Comparison of ENCODE assay signal across 8 cellular contexts in the genomic region with DNA sequence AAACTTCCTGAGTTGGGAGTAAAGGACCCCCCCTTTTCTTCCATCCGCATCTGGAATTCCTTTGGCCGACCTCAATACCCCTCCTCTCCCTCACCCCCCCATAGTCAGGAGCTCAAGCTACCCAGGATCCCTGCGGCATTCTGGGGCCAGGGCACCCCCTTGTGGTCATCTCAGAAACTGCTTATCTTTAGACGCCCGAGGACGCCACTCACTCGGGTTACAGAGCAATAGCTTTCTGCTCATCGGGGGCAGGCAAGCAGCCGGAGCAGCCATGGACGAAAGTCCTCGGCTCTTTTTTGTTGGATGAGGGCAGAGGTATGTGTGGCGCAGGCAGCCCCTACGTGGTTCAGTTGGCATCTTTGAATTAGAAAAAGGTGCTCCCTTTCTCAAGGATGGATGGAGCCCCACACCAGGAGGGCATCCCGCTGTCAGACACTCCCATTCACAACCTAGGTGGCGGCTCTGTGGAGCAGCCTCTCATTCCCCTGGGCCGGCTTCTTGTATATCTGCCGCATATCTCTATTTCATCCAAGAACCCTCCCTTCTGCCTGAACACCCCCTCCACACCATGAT. TPM values are rescaled to one million over a fixed set of nuclear protein-coding genes. Genes with fewer than 3 reads are reported as not detected.
A peak's percentile ranks its signal among the peaks of the same experiment; 100 is the strongest.
DNase-seq lines count a peak whose midpoint lies in the region; ATAC-seq and TF ChIP-seq lines count a peak whose summit lies in the region.

No MANE protein-coding gene starts in this region.

- H2AFZ ChIP-seq in PC-9 (no peak overlapping the region), neural cell (ENCODE audit: low read depth, low read length) (no peak overlapping the region)

- no peaks in the 10 kb centered on the region for H3K9me3 Mint-ChIP-seq in activated T-helper 2 cell treated with anti-CD3 and anti-CD28 coated beads, Interferon-gamma antibody, Interleukin-2, Interleukin-4, amounts not matched to agents 10 μg/mL and 5 μg/mL and 100 μg/mL, durations not matched to agents 14 hours and 24 hours and 36 hours

- peaks cover 38% of the 10 kb centered on the region for H3K4me1 Mint-ChIP-seq in activated T-helper 2 cell treated with anti-CD3 and anti-CD28 coated beads, Interferon-gamma antibody, Interleukin-2, Interleukin-4, amounts not matched to agents 10 μg/mL and 5 μg/mL and 100 μg/mL, durations not matched to agents 14 hours and 24 hours and 36 hours (ENCODE audit: low read depth)

- POLR2A ChIA-PET in PC-9 (lab: Charles Lee; ENCODE audit: unreplicated experiment) = interaction anchor here (0.5 to 0.8 kb wide), 4 partner anchors 15 to 322 kb away, joined by 6 to 56 read pairs (median 32); no protein-coding TSS in a partner anchor

- H3K27ac ChIP-seq in PC-9 (no peak overlapping the region), neural cell (ENCODE audit: low read length) (no peak overlapping the region), tibial nerve (peak overlapping the region; percentile 7 to 97 (median 61))

- DNase-seq in COR-L47 (lab: John Stamatoyannopoulos, UW) (peak; percentile 19), PC-9 (peak; percentile 58 to 63), fibroblast of villous mesenchyme (ENCODE audit: low read depth) (no peak), tibial nerve (ENCODE audit: low spot score in 2 of 2) (peak; percentile 52 to 79)
- peak; percentile 59 for DNase-seq in activated T-helper 2 cell treated with anti-CD3 and anti-CD28 coated beads, Interferon-gamma antibody, Interleukin-2, Interleukin-4, amounts not matched to agents 10 μg/mL and 5 μg/mL and 100 μg/mL, durations not matched to agents 14 hours and 24 hours and 36 hours (ENCODE audit: low spot score)

- H3K27ac Mint-ChIP-seq in activated T-helper 2 cell treated with anti-CD3 and anti-CD28 coated beads, Interferon-gamma antibody, Interleukin-2, Interleukin-4, amounts not matched to agents 10 μg/mL and 5 μg/mL and 100 μg/mL, durations not matched to agents 14 hours and 24 hours and 36 hours = no peak overlapping the region

- no peak for TF ChIP-seq EP300 in neural cell (conservative IDR thresholded peaks at IDR 0.05; ENCODE audit: poor library complexity, severe bottlenecking)
- no peak for TF ChIP-seq EP300 in tibial nerve (IDR thresholded peaks at IDR 0.05)

- CTCF ChIA-PET in PC-9 (lab: Charles Lee) = interaction anchor here (0.5 to 1.8 kb wide), 20 partner anchors 10 to 770 kb away, joined by 3 to 28 read pairs (median 4); a partner anchor contains a TSS

- H3K36me3 Mint-ChIP-seq in activated T-helper 2 cell treated with anti-CD3 and anti-CD28 coated beads, Interferon-gamma antibody, Interleukin-2, Interleukin-4, amounts not matched to agents 10 μg/mL and 5 μg/mL and 100 μg/mL, durations not matched to agents 14 hours and 24 hours and 36 hours (ENCODE audit: low read depth) = peaks cover 19% of the 10 kb centered on the region

- H3F3A ChIP-seq in PC-9 (ENCODE audit: insufficient read depth, low read depth) = peaks cover 25% of the 10 kb centered on the region; the same call in 1 of the 2 replicates
- H3F3A ChIP-seq in neural cell (ENCODE audit: insufficient read depth, low read length, poor library complexity, severe bottlenecking) = no peaks in the 10 kb centered on the region

- intact Hi-C loops in PC-9 (cut with micrococcal nuclease; ENCODE audit: unreplicated experiment) = loop anchor here (1.0 to 5.0 kb wide), 2 partner anchors 236 to 411 kb away; a partner anchor contains a TSS
- intact Hi-C loops in activated T-helper 2 cell treated with anti-CD3 and anti-CD28 coated beads, Interferon-gamma antibody, Interleukin-2, Interleukin-4, amounts not matched to agents 10 μg/mL and 5 μg/mL and 100 μg/mL, durations not matched to agents 14 hours and 24 hours and 36 hours (cut with micrococcal nuclease) = no loop called here

- H3K79me2 ChIP-seq in PC-9 (ENCODE audit: low read depth) = peaks cover 19% of the 10 kb centered on the region
- H3K79me2 ChIP-seq in neural cell (replicated peaks; ENCODE audit: insufficient read depth, low read length) = peaks cover 6% of the 10 kb centered on the region

- TF ChIP-seq POLR2A in tibial nerve (IDR thresholded peaks at IDR 0.05) = no peak

- TF ChIP-seq CTCF in PC-9 (conservative IDR thresholded peaks at IDR 0.05) (peak; percentile 94), fibroblast of villous mesenchyme (IDR thresholded peaks at IDR 0.05; ENCODE audit: insufficient read depth, low read depth, low read length) (peak; percentile 91), neural cell (IDR thresholded peaks at IDR 0.05; ENCODE audit: poor library complexity, severe bottlenecking) (peak; percentile 90), tibial nerve (IDR thresholded peaks at IDR 0.05) (peak; percentile 73 to 89 (median 84))

- peaks cover 34% of the 10 kb centered on the region for H3K27me3 Mint-ChIP-seq in activated T-helper 2 cell treated with anti-CD3 and anti-CD28 coated beads, Interferon-gamma antibody, Interleukin-2, Interleukin-4, amounts not matched to agents 10 μg/mL and 5 μg/mL and 100 μg/mL, durations not matched to agents 14 hours and 24 hours and 36 hours (ENCODE audit: low read depth)

- H3K27me3 ChIP-seq in PC-9 (ENCODE audit: insufficient read depth, low read depth) (peaks cover 9% of the 10 kb centered on the region), neural cell (ENCODE audit: insufficient read depth, low read depth, low read length) (peaks cover 36% of the 10 kb centered on the region), tibial nerve (no peaks in the 10 kb centered on the region)

- ATAC-seq in HG03342 (IDR thresholded peaks at IDR 0.05; ENCODE audit: unreplicated experiment) (peak; percentile 29), GM19463 (IDR thresholded peaks at IDR 0.05; ENCODE audit: unreplicated experiment) (no peak)

- H3K4me1 ChIP-seq in PC-9 (replicated peaks; ENCODE audit: insufficient read depth) (peaks cover 16% of the 10 kb centered on the region), tibial nerve (peaks cover 0 to 74% (median 41%) of the 10 kb centered on the region in 4 donors)

- no peaks in the 10 kb centered on the region for H4K20me1 ChIP-seq in PC-9 (ENCODE audit: insufficient read depth)
- H4K20me1 ChIP-seq in neural cell (ENCODE audit: insufficient read depth) = no peaks in the 10 kb centered on the region

- peak; percentile 82 for TF ChIP-seq RAD21 in neural cell (conservative IDR thresholded peaks at IDR 0.05)

- H3K36me3 ChIP-seq in PC-9 (ENCODE audit: low read depth) (no peaks in the 10 kb centered on the region), neural cell (ENCODE audit: insufficient read depth, low read length) (no peaks in the 10 kb centered on the region), tibial nerve (peaks cover 0 to 23% (median 0%) of the 10 kb centered on the region in 3 donors)

- H3K9me2 ChIP-seq in PC-9 (ENCODE audit: insufficient read depth) (no peaks in the 10 kb centered on the region), neural cell (ENCODE audit: insufficient read depth, low read length) (no peaks in the 10 kb centered on the region)

- H3K4me2 ChIP-seq in PC-9 (no peak overlapping the region), neural cell (ENCODE audit: low read length) (no peak overlapping the region)

- no peak overlapping the region for H3K4me3 Mint-ChIP-seq in activated T-helper 2 cell treated with anti-CD3 and anti-CD28 coated beads, Interferon-gamma antibody, Interleukin-2, Interleukin-4, amounts not matched to agents 10 μg/mL and 5 μg/mL and 100 μg/mL, durations not matched to agents 14 hours and 24 hours and 36 hours (ENCODE audit: low read depth)

- H3K9me3 ChIP-seq in PC-9 (ENCODE audit: insufficient read depth, low read depth) = no peaks in the 10 kb centered on the region
- H3K9me3 ChIP-seq in neural cell (ENCODE audit: low read length) = no peaks in the 10 kb centered on the region
- no peaks in the 10 kb centered on the region for H3K9me3 ChIP-seq in tibial nerve

- WGBS in tibial nerve, 2 donors = 11 to 17% methylated on average over 17 of the region's 17 CpGs

- H3K4me3 ChIP-seq in PC-9 (no peak overlapping the region), fibroblast of villous mesenchyme (ENCODE audit: low read depth, low read length) (peak overlapping the region; percentile 43), neural cell (ENCODE audit: low read length) (peak overlapping the region; percentile 40), tibial nerve (peak overlapping the region in 1 of 4 donors; percentile 63)

- peak overlapping the region; percentile 34 for H3K9ac ChIP-seq in neural cell (ENCODE audit: low read length)

- BruUV-seq in PC-9 (replicated peaks; lab: Mats Ljungman, UMichigan) = no TSS peak

RNA-seq across cellular contexts. Expression of a gene that starts 2.3 kb away (rescaled TPM):
- total RNA-seq in PC-9 (2021) = not detected in 2 replicates
- not detected in 2 replicates for total RNA-seq in activated T-helper 2 cell treated with anti-CD3 and anti-CD28 coated beads, Interferon-gamma antibody, Interleukin-2, Interleukin-4, amounts not matched to agents 10 μg/mL and 5 μg/mL and 100 μg/mL, durations not matched to agents 14 hours and 24 hours and 36 hours
- 6.5 and 13.5 TPM in 2 replicates for total RNA-seq in fibroblast of villous mesenchyme
- polyA plus RNA-seq in neural cell = not detected in 2 replicates
- polyA minus RNA-seq in neural cell = not detected in 2 replicates
- 10 to 100 TPM; 12.5 to 55.2 (median 34.1) TPM for total RNA-seq in tibial nerve

RNA-seq across cellular contexts. Expression of a gene that starts 4.1 kb away (rescaled TPM):
- 55.0 and 64.3 TPM in 2 replicates for total RNA-seq in PC-9 (2021)
- 29.9 and 32.6 TPM in 2 replicates for total RNA-seq in activated T-helper 2 cell treated with anti-CD3 and anti-CD28 coated beads, Interferon-gamma antibody, Interleukin-2, Interleukin-4, amounts not matched to agents 10 μg/mL and 5 μg/mL and 100 μg/mL, durations not matched to agents 14 hours and 24 hours and 36 hours
- 5.2 and 5.8 TPM in 2 replicates for total RNA-seq in fibroblast of villous mesenchyme
- polyA plus RNA-seq in neural cell = 1.9 and 2.6 TPM in 2 replicates
- polyA minus RNA-seq in neural cell = 3.9 and 4.1 TPM in 2 replicates
- total RNA-seq in tibial nerve = 10 to 100 TPM; 13.8 to 19.2 (median 15.9) TPM

RNA-seq across cellular contexts. Expression of a gene that starts 8.1 kb away (rescaled TPM):
- total RNA-seq in PC-9 (2021) (not detected in 2 replicates), fibroblast of villous mesenchyme (under 0.01 TPM in 1 of 2 replicates, not detected in the other), tibial nerve (under 1 TPM in 1 of 4 donors, not detected in 3; 0.44 TPM)
- not detected in 2 replicates for total RNA-seq in activated T-helper 2 cell treated with anti-CD3 and anti-CD28 coated beads, Interferon-gamma antibody, Interleukin-2, Interleukin-4, amounts not matched to agents 10 μg/mL and 5 μg/mL and 100 μg/mL, durations not matched to agents 14 hours and 24 hours and 36 hours
- polyA plus RNA-seq in neural cell = not detected in 2 replicates
- not detected in 2 replicates for polyA minus RNA-seq in neural cell

RNA-seq across cellular contexts. Expression of a gene that starts 21.5 kb away (rescaled TPM):
- total RNA-seq in PC-9 (2021) = 38.8 and 54.5 TPM in 2 replicates
- total RNA-seq in activated T-helper 2 cell treated with anti-CD3 and anti-CD28 coated beads, Interferon-gamma antibody, Interleukin-2, Interleukin-4, amounts not matched to agents 10 μg/mL and 5 μg/mL and 100 μg/mL, durations not matched to agents 14 hours and 24 hours and 36 hours = 6.0 and 7.2 TPM in 2 replicates
- total RNA-seq in fibroblast of villous mesenchyme = 77.3 and 86.4 TPM in 2 replicates
- polyA plus RNA-seq in neural cell = 7.5 and 12.5 TPM in 2 replicates
- polyA minus RNA-seq in neural cell = 1.7 and 2.4 TPM in 2 replicates
- 1,000 to 10,000 TPM in 1 of 4 donors, 100 to 1,000 TPM in 3; 612 to 1,198 (median 830) TPM for total RNA-seq in tibial nerve

RNA-seq across cellular contexts. Expression of a gene that starts 43.1 kb away (rescaled TPM):
- total RNA-seq in PC-9 (2021) = 2.1 and 2.7 TPM in 2 replicates
- 1.0 and 1.1 TPM in 2 replicates for total RNA-seq in activated T-helper 2 cell treated with anti-CD3 and anti-CD28 coated beads, Interferon-gamma antibody, Interleukin-2, Interleukin-4, amounts not matched to agents 10 μg/mL and 5 μg/mL and 100 μg/mL, durations not matched to agents 14 hours and 24 hours and 36 hours
- under 0.01 and 0.43 TPM in 2 replicates for total RNA-seq in fibroblast of villous mesenchyme
- 0.59 and 0.74 TPM in 2 replicates for polyA plus RNA-seq in neural cell
- polyA minus RNA-seq in neural cell = 1.5 and 3.6 TPM in 2 replicates
- total RNA-seq in tibial nerve = 10 to 100 TPM in 2 of 4 donors, 1 to 10 TPM in 2; 2.1 to 18.4 (median 11.6) TPM

Comparison
In these comparisons a context has a peak if more than half of its experiments do, and no peak if none do; other contexts are left out.
1. H3K27ac ChIP-seq: peak in tibial nerve (4 of 4); none in PC-9 (single experiment) and neural cell (single experiment).
2. Peak in every context shown above with its lines, with median percentiles within 50 percentile points of each other: CTCF ChIP-seq.